25 cellular contexts compared by ENCODE assay signal in the genomic region with DNA sequence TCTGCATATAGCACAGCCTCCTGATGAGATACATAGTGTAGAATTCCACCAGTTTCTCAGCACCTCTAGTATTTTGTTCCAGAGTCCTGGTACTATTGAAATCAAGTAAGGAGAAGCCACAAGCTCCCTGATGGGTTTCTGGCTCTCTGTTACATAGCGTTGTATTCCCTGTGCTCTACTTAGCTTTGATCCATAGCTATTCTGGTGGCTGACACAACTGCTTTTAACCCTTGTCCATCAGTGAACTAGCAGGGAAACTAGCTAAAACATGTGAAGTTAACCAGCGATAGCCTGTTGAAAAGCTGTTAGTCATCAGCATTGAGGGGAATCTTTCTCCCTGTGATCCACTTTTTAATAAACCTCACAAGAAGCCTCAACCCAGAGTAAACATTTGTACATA. TPM values are rescaled to one million over a fixed set of nuclear protein-coding genes. Genes with fewer than 3 reads are reported as not detected.
"Had no signal": no experiment of that assay in that cellular context is flagged by ENCODE, and none has a peak within 500 bp of the region (broad histone marks: within the 10 kb centered on the region; RNA-seq: fewer than 3 reads in every experiment).

No MANE protein-coding gene starts in this region.

- H3K4me1 ChIP-seq: sigmoid colon, testis had no signal

- H3K36me3 ChIP-seq: colonic mucosa, gastrocnemius medialis, sigmoid colon, vagina had no signal

- DNase-seq: activated CD4-positive, alpha-beta T cell treated with anti-CD3 and anti-CD28 coated beads for 48 hours; activated CD8-positive, alpha-beta memory T cell treated with anti-CD3 and anti-CD28 coated beads, Interleukin-2, amount 50 U/mL, for 4 hours; activated naive CD4-positive, alpha-beta T cell; activated T-cell treated with anti-CD3 and anti-CD28 coated beads, Interleukin-2, amount 50 U/mL, for 24 hours; colonic mucosa; dorsolateral prefrontal cortex; effector memory CD8-positive, alpha-beta T cell; gastrocnemius medialis; head of caudate nucleus; left ventricle myocardium superior; nucleus accumbens; sigmoid colon; stimulated activated CD4-positive, alpha-beta T cell treated with anti-CD3 and anti-CD28 coated beads, Interleukin-15, amount 100 ng/mL, for 24 hours; stimulated activated CD4-positive, alpha-beta T cell treated with anti-CD3 and anti-CD28 coated beads, Interleukin-2, amount 100 ng/mL, for 48 hours; stimulated activated naive CD4-positive, alpha-beta T cell; testis had no signal

- H3K9me3 ChIP-seq: colonic mucosa, gastrocnemius medialis, sigmoid colon, testis, vagina had no signal

- H3K27ac ChIP-seq: colonic mucosa, dorsolateral prefrontal cortex, sigmoid colon, testis, vagina had no signal

- H3K4me3 ChIP-seq: colonic mucosa, dorsolateral prefrontal cortex, gastrocnemius medialis, sigmoid colon, smooth muscle cell, testis, vagina had no signal

- H3K27ac Mint-ChIP-seq: activated naive CD8-positive, alpha-beta T cell; activated T-cell treated with anti-CD3 and anti-CD28 coated beads, Interleukin-2, amount 50 U/mL, for 24 hours; activated T-helper 2 cell treated with anti-CD3 and anti-CD28 coated beads, Interferon-gamma antibody, Interleukin-2, Interleukin-4, amounts not matched to agents 10 μg/mL and 5 μg/mL and 100 μg/mL, durations not matched to agents 14 hours and 24 hours and 36 hours; effector memory CD8-positive, alpha-beta T cell had no signal

- ATAC-seq: esophagus mucosa, gastrocnemius medialis, left ventricle myocardium superior had no signal

- H3K4me3 Mint-ChIP-seq: activated naive CD8-positive, alpha-beta T cell; activated T-cell treated with anti-CD3 and anti-CD28 coated beads, Interleukin-2, amount 50 U/mL, for 24 hours had no signal

- H3K27me3 Mint-ChIP-seq: activated naive CD8-positive, alpha-beta T cell had no signal

- FAIRE-seq: astrocyte, endothelial cell of umbilical vein, islet of Langerhans had no signal

- H3K27me3 ChIP-seq: colonic mucosa, gastrocnemius medialis, testis, vagina had no signal

- H3K9me3 Mint-ChIP-seq: activated T-cell treated with anti-CD3 and anti-CD28 coated beads, Interleukin-2, amount 50 U/mL, for 24 hours; activated T-helper 2 cell treated with anti-CD3 and anti-CD28 coated beads, Interferon-gamma antibody, Interleukin-2, Interleukin-4, amounts not matched to agents 10 μg/mL and 5 μg/mL and 100 μg/mL, durations not matched to agents 14 hours and 24 hours and 36 hours; effector memory CD8-positive, alpha-beta T cell had no signal

RNA-seq across cellular contexts. Expression of gene CNGA1, which starts 27.0 kb away (rescaled TPM):
- total RNA-seq: activated T-helper 2 cell treated with anti-CD3 and anti-CD28 coated beads, Interferon-gamma antibody, Interleukin-2, Interleukin-4, amounts not matched to agents 10 μg/mL and 5 μg/mL and 100 μg/mL, durations not matched to agents 14 hours and 24 hours and 36 hours; astrocyte; endothelial cell of umbilical vein; left ventricle myocardium superior; T-helper 2 cell treated with Interferon-gamma antibody and Interleukin-4, amounts not matched to agents 100 ng/mL and 5 ng/mL, for 36 hours had no signal
